Comparison of ENCODE assay signal across 8 cellular contexts in the genomic region with DNA sequence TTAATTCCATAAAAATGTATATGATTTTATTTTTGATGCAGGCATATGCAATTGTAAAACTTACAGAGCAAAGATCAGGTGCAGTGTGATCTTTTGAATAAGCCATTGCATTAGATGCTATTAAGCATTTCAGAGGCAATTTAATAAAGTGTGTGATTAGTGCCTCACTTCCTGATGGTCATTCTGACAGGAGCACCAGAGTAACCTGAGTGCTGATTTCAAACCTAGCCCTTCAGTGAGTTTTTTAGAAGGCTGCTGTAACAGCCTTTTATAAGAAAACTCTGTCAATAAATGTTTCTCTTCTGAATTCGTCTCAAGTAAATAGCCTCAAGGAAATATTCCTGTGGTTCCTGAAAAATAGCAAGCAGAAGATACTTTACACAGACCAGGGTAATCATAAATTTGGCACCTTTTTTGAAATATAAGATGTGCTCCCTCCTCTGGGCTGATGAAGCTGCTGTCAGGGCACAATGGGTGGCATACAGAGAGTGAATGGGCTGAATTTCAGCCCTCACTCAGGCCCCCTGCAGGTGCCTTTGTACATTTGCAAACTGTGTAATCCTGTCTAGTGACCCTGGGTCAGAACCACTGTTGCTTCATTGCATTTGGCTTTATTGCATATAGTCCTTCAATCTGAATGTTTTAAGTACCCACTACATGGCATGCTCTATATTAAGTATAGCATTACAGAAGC.
DNase-seq lines count a peak whose midpoint lies in the region; ATAC-seq and TF ChIP-seq lines count a peak whose summit lies in the region.

No MANE protein-coding gene starts in this region.

- no peak overlapping the region for H3K4me2 ChIP-seq in KMS-11

- H3K79me2 ChIP-seq in KMS-11 (ENCODE audit: insufficient read depth, low read depth): no peaks in the 10 kb centered on the region

- H2AFZ ChIP-seq in KMS-11 (ENCODE audit: low read depth): no peak overlapping the region

- in situ Hi-C loops in astrocyte of the spinal cord (cut with HindIII; ENCODE audit: low sequenced_read_pairs): no loop called here
- in situ Hi-C loops in G401 (cut with HindIII; ENCODE audit: low sequenced_read_pairs): no loop called here

- no peak overlapping the region for H3K27ac ChIP-seq in KMS-11

- no peaks in the 10 kb centered on the region for H3K27me3 ChIP-seq in KMS-11 (ENCODE audit: insufficient read depth, low read depth)

- DNase-seq in Daoy (ENCODE audit: low read depth): peak; percentile 23
- no peak for DNase-seq in astrocyte of the spinal cord (ENCODE audit: low read depth, low spot score)
- DNase-seq in pons (ENCODE audit: low spot score): peak; percentile 30
- DNase-seq in G401 (ENCODE audit: low spot score): no peak
- no peak for DNase-seq in T1000 (lab: John Stamatoyannopoulos, UW)
- no peak for DNase-seq in DMS79 (lab: John Stamatoyannopoulos, UW)

- no peaks in the 10 kb centered on the region for H4K20me1 ChIP-seq in KMS-11 (ENCODE audit: insufficient read depth)

- no peak overlapping the region for H3K9ac ChIP-seq in KMS-11

- no peaks in the 10 kb centered on the region for H3K4me1 ChIP-seq in KMS-11 (ENCODE audit: low read depth, poor library complexity, severe bottlenecking)

- peak; percentile 94 for ATAC-seq in GM21367 (IDR thresholded peaks at IDR 0.05; ENCODE audit: unreplicated experiment)

- H3K4me3 ChIP-seq in KMS-11 (IDR thresholded peaks at IDR 0.05; ENCODE audit: insufficient read depth, low read depth, low read length) (no peak overlapping the region), astrocyte of the spinal cord (ENCODE audit: low read depth, low read length) (no peak overlapping the region)

- TF ChIP-seq CTCF in KMS-11 (conservative IDR thresholded peaks at IDR 0.05; ENCODE audit: low read depth, low read length) (peak; percentile 28; the same call in 1 of the 2 replicates), astrocyte of the spinal cord (IDR thresholded peaks at IDR 0.05; ENCODE audit: low read depth, low read length) (peak; percentile 24)

- H3K36me3 ChIP-seq in KMS-11 (ENCODE audit: insufficient read depth): no peaks in the 10 kb centered on the region

Comparison
In these comparisons a context has a peak if more than half of its experiments do, and no peak if none do; other contexts are left out.
1. DNase-seq: peak in Daoy (single experiment) and pons (single experiment); none in astrocyte of the spinal cord (single experiment), G401 (single experiment), T1000 (single experiment) and DMS79 (single experiment).